ENCODE assay signal across 27 cellular contexts in genomic region chrX:119505945-119506344, GRCh38.
"Had no signal": no experiment of that assay in that cellular context is flagged by ENCODE, and none has a peak within 500 bp of the region (broad histone marks: within the 10 kb centered on the region; RNA-seq: fewer than 3 reads in every experiment).

No MANE protein-coding gene starts in this region.

- H3K36me3 ChIP-seq: esophagus squamous epithelium, heart right ventricle, neural progenitor cell, thyroid gland had no signal

- H3K4me2 ChIP-seq: neural progenitor cell had no signal

- DNase-seq: activated CD4-positive, alpha-beta T cell treated with anti-CD3 and anti-CD28 coated beads for 1 hour; activated CD4-positive, alpha-beta T cell treated with anti-CD3 and anti-CD28 coated beads, Interleukin-2, amount 50 U/mL, for 1 hour; activated CD8-positive, alpha-beta T cell treated with anti-CD3 and anti-CD28 coated beads for 36 hours; activated naive CD8-positive, alpha-beta T cell treated with anti-CD3 and anti-CD28 coated beads, Interleukin-2, amount 50 U/mL, for 24 hours; activated T-cell treated with anti-CD3 and anti-CD28 coated beads, Interleukin-2, amount 50 U/mL, for 4 hours; amygdala; central memory CD4-positive, alpha-beta T cell; dermis blood vessel endothelial cell; effector CD8-positive, alpha-beta T cell; esophagus squamous epithelium; foreskin melanocyte; heart right ventricle; midbrain; natural killer cell; occipital lobe; right cardiac atrium; stimulated activated CD4-positive, alpha-beta T cell treated with anti-CD3 and anti-CD28 coated beads, Interleukin-12 subunit alpha, Interleukin-12 subunit beta, amount 100 ng/mL, for 4 hours; stimulated activated CD4-positive, alpha-beta T cell treated with anti-CD3 and anti-CD28 coated beads, Interleukin-4, amount 100 ng/mL, for 24 hours; stimulated activated naive CD8-positive, alpha-beta T cell treated with anti-CD3 and anti-CD28 coated beads, Interleukin-15, amount 100 ng/mL, for 72 hours; T-helper 2 cell; thyroid gland had no signal

- H3K4me1 ChIP-seq: neural progenitor cell had no signal

- H3K9ac ChIP-seq: neural progenitor cell had no signal

- H2AFZ ChIP-seq: neural progenitor cell had no signal

- H3K36me3 Mint-ChIP-seq: activated naive CD4-positive, alpha-beta T cell treated with anti-CD3 and anti-CD28 coated beads, Interleukin-2, amount 50 U/mL, for 24 hours; natural killer cell; neural progenitor cell; stimulated activated effector memory CD8-positive, alpha-beta T cell treated with anti-CD3 and anti-CD28 coated beads, Interleukin-12 subunit alpha, Interleukin-12 subunit beta, amount 100 ng/mL, for 72 hours; WTC11 had no signal

- H3K9me3 Mint-ChIP-seq: activated CD8-positive, alpha-beta T cell treated with anti-CD3 and anti-CD28 coated beads for 36 hours; activated naive CD4-positive, alpha-beta T cell treated with anti-CD3 and anti-CD28 coated beads, Interleukin-2, amount 50 U/mL, for 24 hours; activated naive CD8-positive, alpha-beta T cell treated with anti-CD3 and anti-CD28 coated beads, Interleukin-2, amount 50 U/mL, for 24 hours; activated T-cell treated with anti-CD3 and anti-CD28 coated beads, Interleukin-2, amount 50 U/mL, for 4 hours; activated T-helper 2 cell treated with anti-CD3 and anti-CD28 coated beads, Interferon-gamma antibody, Interleukin-2, Interleukin-4, amounts not matched to agents 10 μg/mL and 5 μg/mL and 100 μg/mL, durations not matched to agents 14 hours and 24 hours and 36 hours; natural killer cell; stimulated activated effector memory CD8-positive, alpha-beta T cell treated with anti-CD3 and anti-CD28 coated beads, Interleukin-12 subunit alpha, Interleukin-12 subunit beta, amount 100 ng/mL, for 72 hours; stimulated activated naive CD8-positive, alpha-beta T cell treated with anti-CD3 and anti-CD28 coated beads, Interleukin-15, amount 100 ng/mL, for 72 hours; WTC11 had no signal

- H3K27me3 ChIP-seq: esophagus squamous epithelium, neural progenitor cell, thyroid gland had no signal

- H3K27me3 Mint-ChIP-seq: activated CD8-positive, alpha-beta T cell treated with anti-CD3 and anti-CD28 coated beads for 36 hours; activated naive CD4-positive, alpha-beta T cell treated with anti-CD3 and anti-CD28 coated beads, Interleukin-2, amount 50 U/mL, for 24 hours; activated naive CD8-positive, alpha-beta T cell treated with anti-CD3 and anti-CD28 coated beads, Interleukin-2, amount 50 U/mL, for 24 hours; stimulated activated naive CD8-positive, alpha-beta T cell treated with anti-CD3 and anti-CD28 coated beads, Interleukin-15, amount 100 ng/mL, for 72 hours had no signal

- H3K4me3 ChIP-seq: esophagus squamous epithelium, heart right ventricle, neural progenitor cell, thyroid gland had no signal

- H3K4me3 Mint-ChIP-seq: activated CD8-positive, alpha-beta T cell treated with anti-CD3 and anti-CD28 coated beads for 36 hours; activated naive CD4-positive, alpha-beta T cell treated with anti-CD3 and anti-CD28 coated beads, Interleukin-2, amount 50 U/mL, for 24 hours; activated naive CD8-positive, alpha-beta T cell treated with anti-CD3 and anti-CD28 coated beads, Interleukin-2, amount 50 U/mL, for 24 hours; activated T-cell treated with anti-CD3 and anti-CD28 coated beads, Interleukin-2, amount 50 U/mL, for 4 hours; natural killer cell; neural progenitor cell; stimulated activated effector memory CD8-positive, alpha-beta T cell treated with anti-CD3 and anti-CD28 coated beads, Interleukin-12 subunit alpha, Interleukin-12 subunit beta, amount 100 ng/mL, for 72 hours; stimulated activated naive CD8-positive, alpha-beta T cell treated with anti-CD3 and anti-CD28 coated beads, Interleukin-15, amount 100 ng/mL, for 72 hours; WTC11 had no signal

- H3K27ac Mint-ChIP-seq: activated CD8-positive, alpha-beta T cell treated with anti-CD3 and anti-CD28 coated beads for 36 hours; activated naive CD4-positive, alpha-beta T cell treated with anti-CD3 and anti-CD28 coated beads, Interleukin-2, amount 50 U/mL, for 24 hours; activated naive CD8-positive, alpha-beta T cell treated with anti-CD3 and anti-CD28 coated beads, Interleukin-2, amount 50 U/mL, for 24 hours; activated T-helper 2 cell treated with anti-CD3 and anti-CD28 coated beads, Interferon-gamma antibody, Interleukin-2, Interleukin-4, amounts not matched to agents 10 μg/mL and 5 μg/mL and 100 μg/mL, durations not matched to agents 14 hours and 24 hours and 36 hours; natural killer cell; neural progenitor cell; stimulated activated effector memory CD8-positive, alpha-beta T cell treated with anti-CD3 and anti-CD28 coated beads, Interleukin-12 subunit alpha, Interleukin-12 subunit beta, amount 100 ng/mL, for 72 hours; stimulated activated naive CD8-positive, alpha-beta T cell treated with anti-CD3 and anti-CD28 coated beads, Interleukin-15, amount 100 ng/mL, for 72 hours; WTC11 had no signal

- H3K4me1 Mint-ChIP-seq: natural killer cell had no signal

- H3K9me3 ChIP-seq: esophagus squamous epithelium, heart right ventricle, thyroid gland had no signal

- H3K27ac ChIP-seq: epithelial cell of prostate, esophagus squamous epithelium, heart right ventricle, neural progenitor cell had no signal
